ENCODE assay signal across 21 cellular contexts in genomic region chr1:53250325-53250724, GRCh38.
"Had no signal": no experiment of that assay in that cellular context is flagged by ENCODE, and none has a peak within 500 bp of the region (broad histone marks: within the 10 kb centered on the region; RNA-seq: fewer than 3 reads in every experiment).

No MANE protein-coding gene starts in this region.

- ATAC-seq: gastrocnemius medialis; left lobe of liver; naive thymus-derived CD8-positive, alpha-beta T cell; stimulated activated memory B cell treated with anti-CD40 and anti-IgM and Interleukin-4, amounts not matched to agents 10 μg/mL and 1 μg/mL and 100 μg/mL, for 72 hours; stimulated activated naive CD8-positive, alpha-beta T cell treated with anti-CD3 and anti-CD28 coated beads, Interleukin-15, Interleukin-2, amounts not matched to agents 100 U/mL and 50 U/mL, for 24 hours had no signal

- H3K9me3 Mint-ChIP-seq: naive thymus-derived CD8-positive, alpha-beta T cell; nephron progenitor cell; stimulated activated memory B cell treated with anti-CD40 and anti-IgM and Interleukin-4, amounts not matched to agents 10 μg/mL and 1 μg/mL and 100 μg/mL, for 72 hours; type B pancreatic cell had no signal

- H3K36me3 Mint-ChIP-seq: type B pancreatic cell had no signal

- H3K27ac Mint-ChIP-seq: stimulated activated memory B cell treated with anti-CD40 and anti-IgM and Interleukin-4, amounts not matched to agents 10 μg/mL and 1 μg/mL and 100 μg/mL, for 72 hours had no signal

- H3K27me3 Mint-ChIP-seq: naive thymus-derived CD8-positive, alpha-beta T cell; stimulated activated memory B cell treated with anti-CD40 and anti-IgM and Interleukin-4, amounts not matched to agents 10 μg/mL and 1 μg/mL and 100 μg/mL, for 72 hours; type B pancreatic cell had no signal

- H3K4me1 ChIP-seq: gastrocnemius medialis, prostate gland, right atrium auricular region, sigmoid colon, tibial artery had no signal

- H3K27ac ChIP-seq: gastrocnemius medialis, prostate gland, right atrium auricular region, sigmoid colon, testis, tibial artery had no signal

- H3K36me3 ChIP-seq: gastrocnemius medialis, prostate gland, right atrium auricular region, sigmoid colon had no signal

- H3K4me3 Mint-ChIP-seq: naive thymus-derived CD8-positive, alpha-beta T cell; nephron progenitor cell; stimulated activated memory B cell treated with anti-CD40 and anti-IgM and Interleukin-4, amounts not matched to agents 10 μg/mL and 1 μg/mL and 100 μg/mL, for 72 hours; type B pancreatic cell had no signal

- H3K27me3 ChIP-seq: right atrium auricular region, sigmoid colon, testis, tibial artery had no signal

- H3K9me3 ChIP-seq: gastrocnemius medialis, prostate gland, right atrium auricular region, sigmoid colon, testis, tibial artery had no signal

- DNase-seq: cortex of kidney; effector CD4-positive, alpha-beta T cell; gastrocnemius medialis; head of caudate nucleus; kidney; midbrain; naive thymus-derived CD8-positive, alpha-beta T cell; nephron progenitor cell; nucleus accumbens; sigmoid colon; stimulated activated CD4-positive, alpha-beta T cell treated with anti-CD3 and anti-CD28 coated beads, Interleukin-2, amount 100 ng/mL, for 24 hours; stimulated activated CD4-positive, alpha-beta T cell treated with anti-CD3 and anti-CD28 coated beads, Interleukin-4, amount 100 ng/mL, for 24 hours; stimulated activated naive CD8-positive, alpha-beta T cell treated with anti-CD3 and anti-CD28 coated beads, Interleukin-15, Interleukin-2, amounts not matched to agents 100 U/mL and 50 U/mL, for 24 hours; substantia nigra; testis; tibial artery had no signal

- H3K4me3 ChIP-seq: gastrocnemius medialis, prostate gland, right atrium auricular region, sigmoid colon, testis, tibial artery had no signal
